Comparison of ENCODE assay signal across 26 cellular contexts in genomic region chr2:145731467-145731866, GRCh38.
"Had no signal": no experiment of that assay in that cellular context is flagged by ENCODE, and none has a peak within 500 bp of the region (broad histone marks: within the 10 kb centered on the region; RNA-seq: fewer than 3 reads in every experiment).

No MANE protein-coding gene starts in this region.

- H3K4me1 ChIP-seq: esophagus squamous epithelium, gastrocnemius medialis, heart right ventricle, left lung, lower lobe of right lung had no signal

- FAIRE-seq: endometrium, islet of Langerhans, keratinocyte had no signal

- H3K4me3 ChIP-seq: esophagus squamous epithelium, gastrocnemius medialis, heart right ventricle, left lung, lower lobe of right lung, mucosa of descending colon had no signal

- H3K36me3 ChIP-seq: esophagus squamous epithelium, gastrocnemius medialis, heart right ventricle, left lung, lower lobe of right lung had no signal

- DNase-seq: cortex of kidney; effector CD8-positive, alpha-beta T cell; effector memory CD8-positive, alpha-beta T cell; endodermal cell; erythroblast; esophagus squamous epithelium; foreskin fibroblast; foreskin melanocyte; gastrocnemius medialis; glutamatergic neuron; head of caudate nucleus; heart right ventricle; hippocampal formation; left cardiac atrium; left lung; left ventricle myocardium superior; lower lobe of right lung; mesenchymal stem cell; mucosa of descending colon; naive B cell; naive thymus-derived CD8-positive, alpha-beta T cell had no signal

- ATAC-seq: effector memory CD8-positive, alpha-beta T cell; esophagus mucosa; gastrocnemius medialis; heart right ventricle; left cardiac atrium; left lung; left ventricle myocardium superior; lower lobe of right lung; mucosa of descending colon; naive thymus-derived CD8-positive, alpha-beta T cell had no signal

- H3K27ac ChIP-seq: epithelial cell of prostate, esophagus squamous epithelium, gastrocnemius medialis, heart right ventricle, left lung, lower lobe of right lung had no signal

- H3K27me3 ChIP-seq: esophagus squamous epithelium, gastrocnemius medialis, heart right ventricle, left lung had no signal

- H3K9me3 ChIP-seq: esophagus squamous epithelium, gastrocnemius medialis, heart right ventricle, left lung, lower lobe of right lung, mucosa of descending colon had no signal
